ENCODE assay signal across 25 cellular contexts in genomic region chr1:157697781-157698569, GRCh38. TPM values are rescaled to one million over a fixed set of nuclear protein-coding genes. Genes with fewer than 3 reads are reported as not detected.
A peak's percentile ranks its signal among the peaks of the same experiment; 100 is the strongest.
DNase-seq lines count a peak whose midpoint lies in the region; ATAC-seq, FAIRE-seq and TF ChIP-seq lines count a peak whose summit lies in the region.
"Had no signal": no experiment of that assay in that cellular context is flagged by ENCODE, and none has a peak within 500 bp of the region (broad histone marks: within the 10 kb centered on the region; RNA-seq: fewer than 3 reads in every experiment).

No MANE protein-coding gene starts in this region.

- no peaks in the 10 kb centered on the region for H3K4me1 ChIP-seq in CD8-positive, alpha-beta T cell (ENCODE audit: insufficient read depth, low read length)
- H3K4me1 ChIP-seq in heart left ventricle: no peaks in the 10 kb centered on the region
- H3K4me1 ChIP-seq: tibial nerve had no signal

- no peak overlapping the region for H3K4me3 ChIP-seq in CD8-positive, alpha-beta T cell (ENCODE audit: low read depth, low read length)
- H3K4me3 ChIP-seq in heart left ventricle: no peak overlapping the region
- H3K4me3 ChIP-seq: tibial nerve had no signal

- H3K36me3 ChIP-seq in CD8-positive, alpha-beta T cell (ENCODE audit: insufficient read depth, low read length): no peaks in the 10 kb centered on the region
- H3K36me3 ChIP-seq in heart left ventricle: no peaks in the 10 kb centered on the region
- H3K36me3 ChIP-seq: tibial nerve had no signal

- peak overlapping the region; percentile 42 for H3K4me3 Mint-ChIP-seq in CD8-positive, alpha-beta T cell
- H3K4me3 Mint-ChIP-seq in T-helper 17 cell: peak overlapping the region; percentile 16
- H3K4me3 Mint-ChIP-seq: activated CD4-positive, alpha-beta T cell treated with anti-CD3 and anti-CD28 coated beads, Interleukin-2, amount 10 ng/mL, durations not matched to agents 7 days and 5 days had no signal

- peak; percentile 51 for FAIRE-seq in GM19239 (lab: Jason Lieb, UNC)
- FAIRE-seq: D721Med, H1 had no signal

- peaks cover 5% of the 10 kb centered on the region for H3K27me3 Mint-ChIP-seq in CD8-positive, alpha-beta T cell (ENCODE audit: low read depth)
- H3K27me3 Mint-ChIP-seq in T-helper 17 cell: peaks cover 69% of the 10 kb centered on the region

- CTCF ChIA-PET in CD8-positive, alpha-beta T cell (lab: Charles Lee): no interaction called here

- H3K9me3 Mint-ChIP-seq in CD8-positive, alpha-beta T cell: no peaks in the 10 kb centered on the region
- H3K9me3 Mint-ChIP-seq: activated CD4-positive, alpha-beta T cell treated with anti-CD3 and anti-CD28 coated beads, Interleukin-2, amount 10 ng/mL, durations not matched to agents 7 days and 5 days had no signal

- H3K27me3 ChIP-seq in CD8-positive, alpha-beta T cell (ENCODE audit: insufficient read depth, low read length): no peaks in the 10 kb centered on the region
- peaks cover 0 to 25% (median 0%) of the 10 kb centered on the region in 9 donors for H3K27me3 ChIP-seq in heart left ventricle
- H3K27me3 ChIP-seq: tibial nerve had no signal

- TF ChIP-seq CTCF in CD8-positive, alpha-beta T cell (IDR thresholded peaks at IDR 0.05): no peak
- TF ChIP-seq CTCF in heart left ventricle (IDR thresholded peaks at IDR 0.05): no peak

- no peak for TF ChIP-seq POLR2A in heart left ventricle (IDR thresholded peaks at IDR 0.05)

- H3K27ac ChIP-seq in CD8-positive, alpha-beta T cell (ENCODE audit: low read depth, low read length): no peak overlapping the region
- H3K27ac ChIP-seq in heart left ventricle: peak overlapping the region in 1 of 12 donors; percentile 42
- H3K27ac ChIP-seq: tibial nerve had no signal

- WGBS in heart left ventricle, 4 donors: 64 to 75% (median 70%) methylated on average over 4 of the region's 4 CpGs

- H3K36me3 Mint-ChIP-seq in CD8-positive, alpha-beta T cell: peaks cover 5% of the 10 kb centered on the region
- H3K36me3 Mint-ChIP-seq in T-helper 17 cell (ENCODE audit: low read depth): peaks cover 5% of the 10 kb centered on the region

- peaks cover 42% of the 10 kb centered on the region for H3K4me1 Mint-ChIP-seq in CD8-positive, alpha-beta T cell (ENCODE audit: low read depth)
- peaks cover 7% of the 10 kb centered on the region for H3K4me1 Mint-ChIP-seq in T-helper 17 cell
- H3K4me1 Mint-ChIP-seq: activated CD4-positive, alpha-beta T cell treated with anti-CD3 and anti-CD28 coated beads, Interleukin-2, amount 10 ng/mL, durations not matched to agents 7 days and 5 days had no signal

- ATAC-seq in CD8-positive, alpha-beta T cell: no peak
- ATAC-seq in T-helper 17 cell (no peak), HG03442 (IDR thresholded peaks at IDR 0.05; ENCODE audit: unreplicated experiment) (no peak), heart left ventricle (no peak)
- ATAC-seq: Panc1, sciatic nerve had no signal

- no peaks in the 10 kb centered on the region for H3K9me3 ChIP-seq in CD8-positive, alpha-beta T cell (ENCODE audit: low read length)
- H3K9me3 ChIP-seq in T-helper 17 cell (ENCODE audit: control insufficient read depth, low read length, poor library complexity, severe bottlenecking) (no peaks in the 10 kb centered on the region), heart left ventricle (no peaks in the 10 kb centered on the region)
- H3K9me3 ChIP-seq: tibial nerve had no signal

- intact Hi-C loops in CD8-positive, alpha-beta T cell (cut with DNase I, micrococcal nuclease): no loop called here
- intact Hi-C loops in heart left ventricle (cut with DNase I): no loop called here

- POLR2A ChIA-PET in CD8-positive, alpha-beta T cell (lab: Charles Lee): no interaction called here

- H3K27ac Mint-ChIP-seq in CD8-positive, alpha-beta T cell: peak overlapping the region; percentile 66
- H3K27ac Mint-ChIP-seq in T-helper 17 cell: no peak overlapping the region
- H3K27ac Mint-ChIP-seq: activated CD4-positive, alpha-beta T cell treated with anti-CD3 and anti-CD28 coated beads, Interleukin-2, amount 10 ng/mL, durations not matched to agents 7 days and 5 days; progenitor cell of endocrine pancreas had no signal

- no peak for DNase-seq in CD8-positive, alpha-beta T cell
- no peak for DNase-seq in GM19239 (ENCODE audit: insufficient read length, low spot score)
- no peak for DNase-seq in T-helper 17 cell
- peak; percentile 7 for DNase-seq in kidney tubule cell (ENCODE audit: low spot score)
- DNase-seq in NCI-H510A (lab: John Stamatoyannopoulos, UW): no peak
- DNase-seq in DMS114 treated with DMSO at 0.1 percent for 48 hours (lab: John Stamatoyannopoulos, UW; ENCODE audit: unreplicated experiment): no peak
- DNase-seq in heart left ventricle: no peak
- DNase-seq: activated CD4-positive, alpha-beta T cell treated with anti-CD3 and anti-CD28 coated beads, Interleukin-2, amount 10 ng/mL, durations not matched to agents 7 days and 5 days; activated CD8-positive, alpha-beta memory T cell treated with anti-CD3 and anti-CD28 coated beads, Interleukin-2, amount 50 U/mL, for 4 hours; activated effector memory CD4-positive, alpha-beta T cell treated with anti-CD3 and anti-CD28 coated beads, Interleukin-2, amount 50 U/mL, for 16 hours; C1 segment of cervical spinal cord; erythroblast; foreskin fibroblast; KG1; NCI-H1436 treated with DMSO at 0.1 percent for 48 hours; NCI-H2107 had no signal

RNA-seq across cellular contexts. Expression of gene FCRL3, which starts 2.6 kb away (rescaled TPM):
- 1 to 10 TPM; 5.5 to 6.0 TPM for total RNA-seq in CD8-positive, alpha-beta T cell
- total RNA-seq in T-helper 17 cell: 1 to 10 TPM; 3.4 to 8.8 TPM
- total RNA-seq in heart left ventricle: 1 to 10 TPM in 2 of 9 donors, under 1 TPM in 1, not detected in 6; 0.20 to 1.4 (median 1.0) TPM
- under 1 TPM in 1 of 2 donors, not detected in 1; 0.04 TPM for polyA plus RNA-seq in heart left ventricle
- total RNA-seq: cerebellum, H1, NCI-H460, progenitor cell of endocrine pancreas had no signal
- polyA plus RNA-seq: H1 had no signal
